11 cellular contexts compared by ENCODE assay signal in the genomic region with DNA sequence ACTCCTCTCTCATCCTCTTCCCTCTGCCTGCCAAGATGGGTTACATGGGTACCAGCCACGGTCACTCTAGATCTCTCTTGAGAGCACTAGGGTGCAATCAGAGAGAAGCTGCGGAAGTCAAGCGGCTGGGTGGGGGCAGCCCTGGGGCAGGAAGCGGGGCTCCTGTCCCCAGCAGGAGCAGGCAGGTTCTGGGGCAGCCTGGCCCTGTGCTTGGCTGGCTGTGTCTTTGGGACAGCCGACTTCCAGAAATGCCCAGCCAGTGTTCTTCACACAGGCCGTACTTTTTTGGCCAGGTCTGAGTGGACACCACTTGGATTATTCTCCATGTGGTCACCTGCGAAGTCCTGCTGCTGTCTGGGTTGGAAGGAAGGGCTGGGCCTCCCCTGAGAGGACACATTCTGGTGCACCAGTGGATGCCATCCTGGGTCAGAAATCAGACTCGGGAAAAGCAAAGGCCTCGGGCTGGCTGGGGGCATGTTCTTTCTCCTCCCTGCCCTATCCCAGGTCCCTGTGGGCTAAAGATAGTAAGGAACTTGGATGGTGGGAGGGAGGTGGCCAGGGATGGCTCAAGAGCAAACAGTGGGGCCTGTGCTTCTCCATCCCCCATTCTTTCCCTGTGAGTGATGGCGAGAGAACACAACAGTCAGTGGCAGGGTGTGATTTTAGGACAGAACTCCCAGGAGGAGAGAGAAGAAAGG.
A peak's percentile ranks its signal among the peaks of the same experiment; 100 is the strongest.
DNase-seq lines count a peak whose midpoint lies in the region; ATAC-seq and TF ChIP-seq lines count a peak whose summit lies in the region.
"Had no signal": no experiment of that assay in that cellular context is flagged by ENCODE, and none has a peak within 500 bp of the region (broad histone marks: within the 10 kb centered on the region; RNA-seq: fewer than 3 reads in every experiment).

No MANE protein-coding gene starts in this region.

- no peak overlapping the region for H2AFZ ChIP-seq in PC-9

- H3K9ac ChIP-seq in rectal smooth muscle tissue (ENCODE audit: low read length): no peak overlapping the region

- H3K4me1 Mint-ChIP-seq in CD4-positive, CD25-positive, alpha-beta regulatory T cell: peaks cover 4 to 75% (median 37%) of the 10 kb centered on the region in 4 donors
- H3K4me1 Mint-ChIP-seq in effector memory CD8-positive, alpha-beta T cell (ENCODE audit: low read depth in 2 of 2): peaks cover 48 to 53% of the 10 kb centered on the region in 2 donors

- H3F3A ChIP-seq in PC-9 (ENCODE audit: insufficient read depth, low read depth): peaks cover 30% of the 10 kb centered on the region; the same call in 1 of the 2 replicates

- ATAC-seq in CD4-positive, CD25-positive, alpha-beta regulatory T cell (ENCODE audit: low read depth in 2 of 2): peak; percentile 23 to 47
- peak; percentile 21 for ATAC-seq in effector memory CD8-positive, alpha-beta T cell (replicated peaks)
- no peak for ATAC-seq in HG03039 (IDR thresholded peaks at IDR 0.05; ENCODE audit: unreplicated experiment)
- ATAC-seq: upper lobe of right lung had no signal

- H3K79me2 ChIP-seq in PC-9 (ENCODE audit: low read depth): no peaks in the 10 kb centered on the region

- H3K9me2 ChIP-seq in PC-9 (ENCODE audit: insufficient read depth): no peaks in the 10 kb centered on the region

- BruUV-seq in PC-9 (replicated peaks; lab: Mats Ljungman, UMichigan): no TSS peak

- peak overlapping the region; percentile 5 to 83 (median 47) for H3K4me3 Mint-ChIP-seq in CD4-positive, CD25-positive, alpha-beta regulatory T cell
- peak overlapping the region; percentile 35 to 72 for H3K4me3 Mint-ChIP-seq in effector memory CD8-positive, alpha-beta T cell

- no peaks in the 10 kb centered on the region for H3K27me3 Mint-ChIP-seq in CD4-positive, CD25-positive, alpha-beta regulatory T cell
- no peaks in the 10 kb centered on the region for H3K27me3 Mint-ChIP-seq in effector memory CD8-positive, alpha-beta T cell

- H3K9me3 ChIP-seq in CD4-positive, CD25-positive, alpha-beta regulatory T cell (ENCODE audit: control insufficient read depth in 2 of 2, low read length in 2 of 2): no peaks in the 10 kb centered on the region
- no peaks in the 10 kb centered on the region for H3K9me3 ChIP-seq in PC-9 (ENCODE audit: insufficient read depth, low read depth)
- H3K9me3 ChIP-seq: upper lobe of right lung had no signal

- H3K9me3 Mint-ChIP-seq in CD4-positive, CD25-positive, alpha-beta regulatory T cell: peaks cover 0 to 1% (median 0%) of the 10 kb centered on the region in 7 donors
- no peaks in the 10 kb centered on the region for H3K9me3 Mint-ChIP-seq in effector memory CD8-positive, alpha-beta T cell

- peak in 1 of 3 donors; percentile 69 for DNase-seq in CD4-positive, CD25-positive, alpha-beta regulatory T cell
- DNase-seq in PC-9 (no peak), NCI-H345 (lab: John Stamatoyannopoulos, UW) (no peak), NCI-H524 (lab: John Stamatoyannopoulos, UW) (no peak)
- DNase-seq in effector memory CD8-positive, alpha-beta T cell: no peak
- no peak for DNase-seq in stimulated activated CD8-positive, alpha-beta memory T cell treated with anti-CD3 and anti-CD28 coated beads, Interleukin-4, amount 100 ng/mL, for 48 hours
- DNase-seq: activated CD8-positive, alpha-beta memory T cell treated with anti-CD3 and anti-CD28 coated beads, Interleukin-2, amount 50 U/mL, for 48 hours; NCI-H2107; upper lobe of right lung had no signal

- CTCF ChIA-PET in PC-9 (lab: Charles Lee): no interaction called here

- H3K36me3 ChIP-seq in CD4-positive, CD25-positive, alpha-beta regulatory T cell (ENCODE audit: control insufficient read depth, insufficient read depth, low read length): peaks cover 65% of the 10 kb centered on the region
- no peaks in the 10 kb centered on the region for H3K36me3 ChIP-seq in PC-9 (ENCODE audit: low read depth)
- peaks cover 33% of the 10 kb centered on the region for H3K36me3 ChIP-seq in rectal smooth muscle tissue (ENCODE audit: control insufficient read depth, insufficient read depth, low read length)

- H3K27ac ChIP-seq in CD4-positive, CD25-positive, alpha-beta regulatory T cell (ENCODE audit: insufficient read depth, low read length, poor library complexity, severe bottlenecking): peak overlapping the region; percentile 74
- H3K27ac ChIP-seq in PC-9: peak overlapping the region; percentile 30; the same call in 1 of the 2 replicates
- H3K27ac ChIP-seq in rectal smooth muscle tissue (ENCODE audit: low read depth, low read length): peak overlapping the region; percentile 59

- POLR2A ChIA-PET in PC-9 (lab: Charles Lee; ENCODE audit: unreplicated experiment): interaction anchor here (1.0 kb wide), 1 partner anchor 17 kb away, joined by 3 read pairs; no protein-coding TSS in a partner anchor

- peaks cover 54% of the 10 kb centered on the region for H3K4me1 ChIP-seq in CD4-positive, CD25-positive, alpha-beta regulatory T cell (ENCODE audit: control insufficient read depth, insufficient read depth, low read length, poor library complexity, severe bottlenecking)
- H3K4me1 ChIP-seq in PC-9 (replicated peaks; ENCODE audit: insufficient read depth): peaks cover 46% of the 10 kb centered on the region
- peaks cover 46% of the 10 kb centered on the region for H3K4me1 ChIP-seq in rectal smooth muscle tissue (ENCODE audit: control insufficient read depth, insufficient read depth, low read length)

- H3K4me2 ChIP-seq in PC-9: peak overlapping the region; percentile 67

- intact Hi-C loops in PC-9 (cut with micrococcal nuclease; ENCODE audit: unreplicated experiment): no loop called here

- peak overlapping the region; percentile 68 to 84 (median 83) for H3K27ac Mint-ChIP-seq in CD4-positive, CD25-positive, alpha-beta regulatory T cell
- peak overlapping the region; percentile 81 to 92 for H3K27ac Mint-ChIP-seq in effector memory CD8-positive, alpha-beta T cell

- peaks cover 20% of the 10 kb centered on the region for H3K36me3 Mint-ChIP-seq in CD4-positive, CD25-positive, alpha-beta regulatory T cell
- H3K36me3 Mint-ChIP-seq in effector memory CD8-positive, alpha-beta T cell (ENCODE audit: insufficient read depth): peaks cover 66% of the 10 kb centered on the region

- no peaks in the 10 kb centered on the region for H4K20me1 ChIP-seq in PC-9 (ENCODE audit: insufficient read depth)

- peak overlapping the region; percentile 2 for H3K4me3 ChIP-seq in CD4-positive, CD25-positive, alpha-beta regulatory T cell (ENCODE audit: low read depth, low read length)
- no peak overlapping the region; the same call in 1 of the 2 replicates for H3K4me3 ChIP-seq in PC-9
- H3K4me3 ChIP-seq in rectal smooth muscle tissue (ENCODE audit: low read length): no peak overlapping the region
- H3K4me3 ChIP-seq: upper lobe of right lung had no signal

- TF ChIP-seq CTCF in PC-9 (conservative IDR thresholded peaks at IDR 0.05): no peak

- no peaks in the 10 kb centered on the region for H3K27me3 ChIP-seq in CD4-positive, CD25-positive, alpha-beta regulatory T cell (ENCODE audit: control insufficient read depth, insufficient read depth, low read length)
- no peaks in the 10 kb centered on the region for H3K27me3 ChIP-seq in PC-9 (ENCODE audit: insufficient read depth, low read depth)
- no peaks in the 10 kb centered on the region for H3K27me3 ChIP-seq in rectal smooth muscle tissue (ENCODE audit: control insufficient read depth, insufficient read depth, low read length)
- H3K27me3 ChIP-seq: upper lobe of right lung had no signal
